In the genomic region with DNA sequence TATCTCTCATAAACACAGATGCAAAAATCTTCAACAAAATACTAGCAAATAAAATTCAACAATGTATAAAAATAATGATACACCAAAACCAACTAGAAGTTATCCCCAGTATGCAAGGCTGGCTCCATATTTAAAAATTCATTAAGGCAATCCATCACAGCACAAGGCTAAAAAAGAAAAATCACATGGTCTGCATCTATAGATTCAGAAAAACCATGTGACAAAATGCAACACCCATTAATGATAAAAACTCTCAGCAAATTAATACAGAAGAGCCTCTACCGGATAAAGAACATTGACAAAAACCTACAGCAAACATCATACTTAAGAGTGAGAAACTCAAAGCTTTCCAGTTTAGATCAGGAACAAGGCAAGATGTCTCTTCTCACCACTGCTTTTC, we compare ENCODE assay signal across 39 cellular contexts.
"Had no signal": no experiment of that assay in that cellular context is flagged by ENCODE, and none has a peak within 500 bp of the region (broad histone marks: within the 10 kb centered on the region; RNA-seq: fewer than 3 reads in every experiment).

No MANE protein-coding gene starts in this region.

- H3K9me3 Mint-ChIP-seq: activated naive CD4-positive, alpha-beta T cell treated with anti-CD3 and anti-CD28 coated beads, Interleukin-2, amount 10 ng/mL, durations not matched to agents 7 days and 5 days; activated naive CD4-positive, alpha-beta T cell treated with anti-CD3 and anti-CD28 coated beads, Interleukin-2, amount 50 U/mL, for 72 hours; activated naive CD8-positive, alpha-beta T cell treated with anti-CD3 and anti-CD28 coated beads, Interleukin-2, amount 10 ng/mL, durations not matched to agents 7 days and 5 days; activated naive CD8-positive, alpha-beta T cell treated with anti-CD3 and anti-CD28 coated beads, Interleukin-2, amount 50 U/mL, for 24 hours; activated T-cell treated with anti-CD3 and anti-CD28 coated beads, Interleukin-2, amount 50 U/mL, for 24 hours; activated T-cell treated with anti-CD3 and anti-CD28 coated beads, Interleukin-2, amount 50 U/mL, for 72 hours; activated T-helper 1 cell treated with anti-CD3 and anti-CD28 coated beads, Interleukin-12 subunit alpha, Interleukin-12 subunit beta, Interleukin-2, Interleukin-4 antibody, amounts not matched to agents 30 ng/mL and 10 ng/mL and 1 ng/mL, durations not matched to agents 14 hours and 24 hours and 36 hours; activated T-helper 17 cell treated with anti-CD3 and anti-CD28 coated beads, Interleukin-2, amount 50 U/mL, for 72 hours; activated T-helper 2 cell treated with anti-CD3 and anti-CD28 coated beads, Interferon-gamma antibody, Interleukin-2, Interleukin-4, amounts not matched to agents 10 μg/mL and 5 μg/mL and 100 μg/mL, durations not matched to agents 14 hours and 24 hours and 36 hours; central memory CD8-positive, alpha-beta T cell had no signal

- H3K27me3 Mint-ChIP-seq: brain had no signal

- H3K27ac ChIP-seq: adrenal gland, ascending aorta, body of pancreas, brain microvascular endothelial cell, breast epithelium, cardiac muscle cell had no signal

- H3K4me1 Mint-ChIP-seq: activated naive CD4-positive, alpha-beta T cell treated with anti-CD3 and anti-CD28 coated beads, Interleukin-2, amount 10 ng/mL, durations not matched to agents 7 days and 5 days; activated naive CD8-positive, alpha-beta T cell treated with anti-CD3 and anti-CD28 coated beads for 36 hours; activated naive CD8-positive, alpha-beta T cell treated with anti-CD3 and anti-CD28 coated beads, Interleukin-2, amount 50 U/mL, for 24 hours; activated T-helper 17 cell treated with anti-CD3 and anti-CD28 coated beads, Interleukin-2, amount 50 U/mL, for 72 hours; central memory CD8-positive, alpha-beta T cell had no signal

- H3K4me1 ChIP-seq: adrenal gland, ascending aorta, body of pancreas, breast epithelium had no signal

- H3K9me3 ChIP-seq: ascending aorta, body of pancreas had no signal

- ATAC-seq: activated naive CD4-positive, alpha-beta T cell treated with anti-CD3 and anti-CD28 coated beads, Interleukin-2, amount 50 U/mL, for 72 hours; activated naive CD8-positive, alpha-beta T cell treated with anti-CD3 and anti-CD28 coated beads, Interleukin-2, amount 50 U/mL, for 24 hours; activated T-cell treated with anti-CD3 and anti-CD28 coated beads, Interleukin-2, amount 50 U/mL, for 4 hours; activated T-cell treated with anti-CD3 and anti-CD28 coated beads, Interleukin-2, amount 50 U/mL, for 72 hours; activated T-helper 17 cell treated with anti-CD3 and anti-CD28 coated beads, Interleukin-2, amount 50 U/mL, for 72 hours; body of pancreas had no signal

- H3K4me3 Mint-ChIP-seq: activated naive CD4-positive, alpha-beta T cell treated with anti-CD3 and anti-CD28 coated beads for 36 hours; activated naive CD4-positive, alpha-beta T cell treated with anti-CD3 and anti-CD28 coated beads, Interleukin-2, amount 10 ng/mL, durations not matched to agents 7 days and 5 days; activated naive CD4-positive, alpha-beta T cell treated with anti-CD3 and anti-CD28 coated beads, Interleukin-2, amount 50 U/mL, for 24 hours; activated naive CD8-positive, alpha-beta T cell; activated naive CD8-positive, alpha-beta T cell treated with anti-CD3 and anti-CD28 coated beads for 36 hours; activated naive CD8-positive, alpha-beta T cell treated with anti-CD3 and anti-CD28 coated beads, Interleukin-2, amount 10 ng/mL, durations not matched to agents 7 days and 5 days; activated naive CD8-positive, alpha-beta T cell treated with anti-CD3 and anti-CD28 coated beads, Interleukin-2, amount 50 U/mL, for 24 hours; activated T-cell treated with anti-CD3 and anti-CD28 coated beads, Interleukin-2, amount 50 U/mL, for 24 hours; activated T-cell treated with anti-CD3 and anti-CD28 coated beads, Interleukin-2, amount 50 U/mL, for 4 hours; activated T-cell treated with anti-CD3 and anti-CD28 coated beads, Interleukin-2, amount 50 U/mL, for 72 hours; activated T-helper 1 cell treated with anti-CD3 and anti-CD28 coated beads, Interleukin-12 subunit alpha, Interleukin-12 subunit beta, Interleukin-2, Interleukin-4 antibody, amounts not matched to agents 30 ng/mL and 10 ng/mL and 1 ng/mL, durations not matched to agents 14 hours and 24 hours and 36 hours; activated T-helper 17 cell treated with anti-CD3 and anti-CD28 coated beads, Interleukin-2, amount 50 U/mL, for 72 hours; brain; central memory CD8-positive, alpha-beta T cell had no signal

- DNase-seq: activated effector memory CD4-positive, alpha-beta T cell treated with anti-CD3 and anti-CD28 coated beads, Interleukin-2, amount 50 U/mL, for 16 hours; activated effector memory CD4-positive, alpha-beta T cell treated with Interleukin-2 at 50 U/mL for 16 hours; activated gamma-delta T cell; activated gamma-delta T cell treated with Interleukin-2 at 50 U/mL for 16 hours; activated naive CD4-positive, alpha-beta T cell; activated naive CD4-positive, alpha-beta T cell treated with anti-CD3 and anti-CD28 coated beads for 36 hours; activated naive CD4-positive, alpha-beta T cell treated with anti-CD3 and anti-CD28 coated beads, Interleukin-2, amount 10 ng/mL, durations not matched to agents 7 days and 5 days; activated naive CD4-positive, alpha-beta T cell treated with anti-CD3 and anti-CD28 coated beads, Interleukin-2, amount 50 U/mL, for 16 hours; activated naive CD4-positive, alpha-beta T cell treated with Interleukin-2 at 50 U/mL for 16 hours; activated naive CD8-positive, alpha-beta T cell treated with anti-CD3 and anti-CD28 coated beads for 36 hours; activated naive CD8-positive, alpha-beta T cell treated with anti-CD3 and anti-CD28 coated beads, Interleukin-2, amount 10 ng/mL, durations not matched to agents 7 days and 5 days; activated naive CD8-positive, alpha-beta T cell treated with anti-CD3 and anti-CD28 coated beads, Interleukin-2, amount 50 U/mL, for 24 hours; activated T-cell treated with anti-CD3 and anti-CD28 coated beads, Interleukin-2, amount 50 U/mL, for 1 hour; activated T-cell treated with anti-CD3 and anti-CD28 coated beads, Interleukin-2, amount 50 U/mL, for 24 hours; activated T-cell treated with anti-CD3 and anti-CD28 coated beads, Interleukin-2, amount 50 U/mL, for 4 hours; activated T-cell treated with anti-CD3 and anti-CD28 coated beads, Interleukin-2, amount 50 U/mL, for 48 hours; activated T-cell treated with anti-CD3 and anti-CD28 coated beads, Interleukin-2, amount 50 U/mL, for 72 hours; adrenal gland; amniotic stem cell; amygdala; anterior cingulate cortex; aorta; body of pancreas; brain microvascular endothelial cell; caudate nucleus; central memory CD4-positive, alpha-beta T cell; cerebellar nuclear complex had no signal

- H3K36me3 ChIP-seq: adrenal gland, ascending aorta, brain microvascular endothelial cell, breast epithelium, cardiac muscle cell had no signal

- H3K27me3 ChIP-seq: adrenal gland, ascending aorta, body of pancreas, brain microvascular endothelial cell, breast epithelium, cardiac muscle cell had no signal

- H3K36me3 Mint-ChIP-seq: activated naive CD4-positive, alpha-beta T cell treated with anti-CD3 and anti-CD28 coated beads, Interleukin-2, amount 10 ng/mL, durations not matched to agents 7 days and 5 days; activated naive CD4-positive, alpha-beta T cell treated with anti-CD3 and anti-CD28 coated beads, Interleukin-2, amount 50 U/mL, for 24 hours; activated naive CD4-positive, alpha-beta T cell treated with anti-CD3 and anti-CD28 coated beads, Interleukin-2, amount 50 U/mL, for 72 hours; activated naive CD8-positive, alpha-beta T cell; activated naive CD8-positive, alpha-beta T cell treated with anti-CD3 and anti-CD28 coated beads for 36 hours; activated naive CD8-positive, alpha-beta T cell treated with anti-CD3 and anti-CD28 coated beads, Interleukin-2, amount 10 ng/mL, durations not matched to agents 7 days and 5 days; brain had no signal

- H3K4me3 ChIP-seq: adrenal gland, ascending aorta, body of pancreas, breast epithelium, cardiac muscle cell had no signal

- FAIRE-seq: bronchial epithelial cell had no signal

- H3K27ac Mint-ChIP-seq: activated naive CD4-positive, alpha-beta T cell treated with anti-CD3 and anti-CD28 coated beads for 36 hours; activated naive CD4-positive, alpha-beta T cell treated with anti-CD3 and anti-CD28 coated beads, Interleukin-2, amount 10 ng/mL, durations not matched to agents 7 days and 5 days; activated naive CD4-positive, alpha-beta T cell treated with anti-CD3 and anti-CD28 coated beads, Interleukin-2, amount 50 U/mL, for 24 hours; activated naive CD4-positive, alpha-beta T cell treated with anti-CD3 and anti-CD28 coated beads, Interleukin-2, amount 50 U/mL, for 72 hours; activated naive CD8-positive, alpha-beta T cell; activated naive CD8-positive, alpha-beta T cell treated with anti-CD3 and anti-CD28 coated beads for 36 hours; activated naive CD8-positive, alpha-beta T cell treated with anti-CD3 and anti-CD28 coated beads, Interleukin-2, amount 10 ng/mL, durations not matched to agents 7 days and 5 days; activated naive CD8-positive, alpha-beta T cell treated with anti-CD3 and anti-CD28 coated beads, Interleukin-2, amount 50 U/mL, for 24 hours; activated T-cell treated with anti-CD3 and anti-CD28 coated beads, Interleukin-2, amount 50 U/mL, for 24 hours; activated T-cell treated with anti-CD3 and anti-CD28 coated beads, Interleukin-2, amount 50 U/mL, for 72 hours; activated T-helper 1 cell treated with anti-CD3 and anti-CD28 coated beads, Interleukin-12 subunit alpha, Interleukin-12 subunit beta, Interleukin-2, Interleukin-4 antibody, amounts not matched to agents 30 ng/mL and 10 ng/mL and 1 ng/mL, durations not matched to agents 14 hours and 24 hours and 36 hours; activated T-helper 17 cell treated with anti-CD3 and anti-CD28 coated beads, Interleukin-2, amount 50 U/mL, for 72 hours; activated T-helper 2 cell treated with anti-CD3 and anti-CD28 coated beads, Interferon-gamma antibody, Interleukin-2, Interleukin-4, amounts not matched to agents 10 μg/mL and 5 μg/mL and 100 μg/mL, durations not matched to agents 14 hours and 24 hours and 36 hours; brain had no signal
